Comparison of ENCODE assay signal across 29 cellular contexts in genomic region chr15:92021765-92022164, GRCh38.
DNase-seq lines count a peak whose midpoint lies in the region; ATAC-seq and FAIRE-seq lines count a peak whose summit lies in the region.
"Had no signal": no experiment of that assay in that cellular context is flagged by ENCODE, and none has a peak within 500 bp of the region (broad histone marks: within the 10 kb centered on the region; RNA-seq: fewer than 3 reads in every experiment).

No MANE protein-coding gene starts in this region.

- no peak for ATAC-seq in GM18870 (IDR thresholded peaks at IDR 0.05; ENCODE audit: unreplicated experiment)
- ATAC-seq: esophagus mucosa, right cardiac atrium had no signal

- no peak overlapping the region for H3K4me3 ChIP-seq in small intestine (ENCODE audit: low read depth in 1 of 2, low read length in 2 of 2)
- H3K4me3 ChIP-seq: heart right ventricle, neural progenitor cell, SJCRH30, testis had no signal

- DNase-seq in NCI-H2029 (lab: John Stamatoyannopoulos, UW), result peak; percentile 48
- no peak for DNase-seq in NCI-H2029 treated with DMSO at 0.1 percent for 48 hours (lab: John Stamatoyannopoulos, UW)
- DNase-seq in NCI-H1694 (lab: John Stamatoyannopoulos, UW), result peak; percentile 5
- peak; percentile 55 for DNase-seq in cerebellar cortex (ENCODE audit: low spot score)
- DNase-seq in small intestine, result peak; percentile 4
- no peak for DNase-seq in GM03348 (ENCODE audit: low spot score)
- DNase-seq in NOMO-1 (lab: John Stamatoyannopoulos, UW; ENCODE audit: unreplicated experiment in 2 of 2), result no peak
- DNase-seq: activated B cell treated with CpG ODN at 0.5 μM for 24 hours; activated naive CD4-positive, alpha-beta T cell treated with anti-CD3 and anti-CD28 coated beads for 36 hours; amniotic stem cell; foreskin fibroblast; heart right ventricle; KBM-7; NCI-H1417 treated with DMSO at 0.1 percent for 48 hours; NCI-H510A treated with DMSO at 0.1 percent for 48 hours; posterior cingulate gyrus; SJCRH30; stimulated activated CD4-positive, alpha-beta T cell treated with anti-CD3 and anti-CD28 coated beads, Interleukin-4, amount 100 ng/mL, for 4 hours; stimulated activated naive CD4-positive, alpha-beta T cell treated with Interleukin-2 at 50 U/mL for 16 hours; testis had no signal

- no peak overlapping the region for H3K27ac ChIP-seq in small intestine (ENCODE audit: low read depth in 1 of 2, low read length in 1 of 2)
- H3K27ac ChIP-seq: 22Rv1, neural progenitor cell, SJCRH30, testis had no signal

- no peaks in the 10 kb centered on the region for H3K9me3 ChIP-seq in small intestine (ENCODE audit: control insufficient read depth, low read depth)
- H3K9me3 ChIP-seq: heart right ventricle, SJCRH30, testis had no signal

- 45 to 68% (median 57%) methylated on average over 6 of the region's 6 CpGs for WGBS in small intestine, 3 donors

- peaks cover 0 to 3% of the 10 kb centered on the region in 2 donors for H3K4me1 ChIP-seq in small intestine (ENCODE audit: control insufficient read depth in 2 of 2, insufficient read depth in 1 of 2, low read depth in 1 of 2, low read length in 1 of 2)
- H3K4me1 ChIP-seq: neural progenitor cell, SJCRH30, testis had no signal

- H3K27me3 ChIP-seq in small intestine (ENCODE audit: control insufficient read depth in 2 of 2, insufficient read depth in 2 of 2, low read length in 2 of 2), result no peaks in the 10 kb centered on the region
- H3K27me3 ChIP-seq: heart right ventricle, neural progenitor cell, SJCRH30, testis had no signal

- no peak for FAIRE-seq in small intestine (lab: Jason Lieb, UNC)
- FAIRE-seq: colon, GM12892, HTR-8/SVneo, urothelium cell line had no signal

- no peaks in the 10 kb centered on the region for H3K36me3 ChIP-seq in small intestine (ENCODE audit: control insufficient read depth in 2 of 2, insufficient read depth in 2 of 2, low read length in 2 of 2)
- H3K36me3 ChIP-seq: heart right ventricle, neural progenitor cell, SJCRH30 had no signal

Comparison
In these comparisons a context has a peak if more than half of its experiments do, and no peak if none do; other contexts are left out.
1. DNase-seq: peak in NCI-H2029 (single experiment), NCI-H1694 (single experiment), cerebellar cortex (single experiment) and small intestine (single experiment); none in NCI-H2029 treated with DMSO at 0.1 percent for 48 hours (single experiment), GM03348 (single experiment) and NOMO-1 (0 of 2).